ENCODE assay signal across 8 cellular contexts in genomic region chr18:25351773-25352628, GRCh38. TPM values are rescaled to one million over a fixed set of nuclear protein-coding genes. Genes with fewer than 3 reads are reported as not detected.
DNase-seq lines count a peak whose midpoint lies in the region; ATAC-seq and TF ChIP-seq lines count a peak whose summit lies in the region.

Gene ZNF521, minus strand, starts transcription at chr18:25352166. Its CDS starts 1,220 bp downstream, at chr18:25350946.

- H3K27me3 ChIP-seq in Caco-2 (replicated peaks; ENCODE audit: control insufficient read depth, insufficient read depth, low read length) (no peaks in the 10 kb centered on the region), HUES6 (ENCODE audit: control insufficient read depth, insufficient read depth, low read length) (peaks cover 76% of the 10 kb centered on the region), OCI-LY3 (ENCODE audit: low read depth, low read length) (peaks cover 29% of the 10 kb centered on the region), fibroblast of lung (ENCODE audit: control insufficient read depth, insufficient read depth, low read length) (no peaks in the 10 kb centered on the region), muscle layer of colon (ENCODE audit: control insufficient read depth in 1 of 2, insufficient read depth in 2 of 2, low read length in 2 of 2) (peaks cover 0 to 17% of the 10 kb centered on the region in 2 donors), stomach (peaks cover 0 to 69% (median 31%) of the 10 kb centered on the region in 3 donors)

- CTCF ChIA-PET in Caco-2 (lab: Charles Lee), result no interaction called here

- H3K4me1 ChIP-seq in Caco-2, result no peaks in the 10 kb centered on the region
- H3K4me1 ChIP-seq in HUES6 (ENCODE audit: control insufficient read depth, insufficient read depth, low read length), result peaks cover 7% of the 10 kb centered on the region
- no peaks in the 10 kb centered on the region for H3K4me1 ChIP-seq in OCI-LY3 (ENCODE audit: low read length)
- H3K4me1 ChIP-seq in fibroblast of lung (ENCODE audit: control insufficient read depth, extremely low read depth, insufficient read depth, low read length), result peaks cover 4% of the 10 kb centered on the region
- no peaks in the 10 kb centered on the region for H3K4me1 ChIP-seq in muscle layer of colon (ENCODE audit: insufficient read depth, low read length)
- peaks cover 18 to 40% (median 23%) of the 10 kb centered on the region in 4 donors for H3K4me1 ChIP-seq in stomach

- H3K9me3 Mint-ChIP-seq in Caco-2 (ENCODE audit: unreplicated experiment), result no peaks in the 10 kb centered on the region

- H3K9ac ChIP-seq in HUES6 (ENCODE audit: low read length), result peak within 1 kb of the TSS; percentile 58
- H3K9ac ChIP-seq in OCI-LY3 (ENCODE audit: low read length), result peak within 1 kb of the TSS; percentile 47
- H3K9ac ChIP-seq in fibroblast of lung (ENCODE audit: insufficient read depth, low read length), result peak within 1 kb of the TSS; percentile 90
- H3K9ac ChIP-seq in muscle layer of colon (ENCODE audit: low read length), result peak within 1 kb of the TSS; percentile 76

- intact Hi-C loops in Caco-2 (cut with micrococcal nuclease; ENCODE audit: unreplicated experiment) (loop anchor here (10.0 kb wide), 1 partner anchor 153 kb away; no protein-coding TSS in a partner anchor), stomach (cut with DNase I; ENCODE audit: low total_unique reads) (no loop called here)

- WGBS in stomach, 5 donors, result 0 to 1% (median 0%) methylated on average over 40 to 91 of the region's 91 CpGs

- H3K36me3 ChIP-seq in Caco-2 (ENCODE audit: control insufficient read depth, insufficient read depth, low read length) (no peaks in the 10 kb centered on the region), HUES6 (ENCODE audit: control insufficient read depth, insufficient read depth, low read length) (no peaks in the 10 kb centered on the region), OCI-LY3 (replicated peaks; ENCODE audit: low read depth, low read length) (no peaks in the 10 kb centered on the region), fibroblast of lung (ENCODE audit: control insufficient read depth, insufficient read depth, low read length) (no peaks in the 10 kb centered on the region), muscle layer of colon (ENCODE audit: insufficient read depth, low read length) (no peaks in the 10 kb centered on the region), stomach (no peaks in the 10 kb centered on the region)

- H3K4me1 Mint-ChIP-seq in Caco-2 (ENCODE audit: low read depth, unreplicated experiment), result no peaks in the 10 kb centered on the region

- H3K4me3 ChIP-seq in Caco-2 (ENCODE audit: low read depth, low read length) (peak within 1 kb of the TSS; percentile 50), HUES6 (ENCODE audit: low read depth, low read length) (peak within 1 kb of the TSS; percentile 81), OCI-LY3 (ENCODE audit: low read length) (peak within 1 kb of the TSS; percentile 82), fibroblast of lung (replicated peaks in 1 of 4; ENCODE audit: control extremely low read depth in 1 of 4, insufficient read depth in 1 of 4, low read depth in 3 of 4, low read length in 4 of 4) (peak within 1 kb of the TSS; percentile 82 to 94 (median 89)), muscle layer of colon (ENCODE audit: low read depth in 1 of 2, low read length in 2 of 2) (peak within 1 kb of the TSS; percentile 61 to 82), stomach (peak within 1 kb of the TSS; percentile 58 to 82 (median 66))

- BruUV-seq in Caco-2 (replicated peaks; lab: Mats Ljungman, UMichigan), result no TSS peak

- H3K27ac ChIP-seq in HUES6 (ENCODE audit: low read depth, low read length) (no peak within 1 kb of the TSS; the same call in 1 of the 2 replicates), OCI-LY3 (ENCODE audit: low read length) (no peak within 1 kb of the TSS), fibroblast of lung (ENCODE audit: insufficient read depth, low read length) (peak within 1 kb of the TSS; percentile 93), muscle layer of colon (ENCODE audit: low read depth, low read length) (peak within 1 kb of the TSS; percentile 72), stomach (peak within 1 kb of the TSS; percentile 71 to 91 (median 90))

- DNase-seq in Caco-2 (peak; percentile 37 to 55), activated gamma-delta T cell (lab: John Stamatoyannopoulos, UW) (peak; percentile 21), fibroblast of lung (ENCODE audit: low read depth in 2 of 2) (peak; percentile 89 to 94), stomach (peak; percentile 70)

- H3K4me2 ChIP-seq in OCI-LY3 (ENCODE audit: low read length), result peak within 1 kb of the TSS; percentile 89
- peak within 1 kb of the TSS; percentile 77 for H3K4me2 ChIP-seq in fibroblast of lung (ENCODE audit: extremely low read depth, insufficient read depth, low read length)

- peak; percentile 70 for ATAC-seq in GM21423 (IDR thresholded peaks at IDR 0.05; ENCODE audit: unreplicated experiment)

- no peak for TF ChIP-seq POLR2A in stomach (IDR thresholded peaks at IDR 0.05)

- no peaks in the 10 kb centered on the region for H3K79me2 ChIP-seq in OCI-LY3 (ENCODE audit: low read length)
- peaks cover 26% of the 10 kb centered on the region for H3K79me2 ChIP-seq in fibroblast of lung (ENCODE audit: control insufficient read depth, insufficient read depth, low read length)

- POLR2A ChIA-PET in Caco-2 (lab: Charles Lee), result no interaction called here

- H3K27me3 Mint-ChIP-seq in Caco-2 (ENCODE audit: insufficient read depth, unreplicated experiment), result peaks cover 4% of the 10 kb centered on the region

- H3K4me3 Mint-ChIP-seq in Caco-2 (ENCODE audit: unreplicated experiment), result peak within 1 kb of the TSS; percentile 66

- TF ChIP-seq EP300 in stomach (IDR thresholded peaks at IDR 0.05), result no peak

- H3K9me3 ChIP-seq in Caco-2 (no peaks in the 10 kb centered on the region), HUES6 (ENCODE audit: control insufficient read depth, insufficient read depth, low read depth, low read length) (no peaks in the 10 kb centered on the region), OCI-LY3 (ENCODE audit: insufficient read depth, low read length) (no peaks in the 10 kb centered on the region), fibroblast of lung (ENCODE audit: control insufficient read depth, insufficient read depth, low read depth, low read length) (no peaks in the 10 kb centered on the region), muscle layer of colon (ENCODE audit: low read length) (no peaks in the 10 kb centered on the region), stomach (peaks cover 0 to 7% (median 0%) of the 10 kb centered on the region in 4 donors)

- TF ChIP-seq CTCF in Caco-2 (IDR thresholded peaks at IDR 0.05; ENCODE audit: insufficient read depth in 1 of 2, low read depth in 1 of 2, low read length in 1 of 2, severe bottlenecking in 1 of 2, unreplicated experiment in 1 of 2) (no peak), OCI-LY3 (IDR thresholded peaks at IDR 0.05; ENCODE audit: low read depth, low read length) (no peak), fibroblast of lung (conservative IDR thresholded peaks at IDR 0.05 in 1 of 2, IDR thresholded peaks at IDR 0.05 in 1 of 2; ENCODE audit: low read depth in 1 of 2, low read length in 2 of 2) (peak; percentile 38 to 43), stomach (IDR thresholded peaks at IDR 0.05) (no peak)

- H3K36me3 Mint-ChIP-seq in Caco-2 (ENCODE audit: insufficient read depth, unreplicated experiment), result no peaks in the 10 kb centered on the region

- no peak within 1 kb of the TSS for H3K27ac Mint-ChIP-seq in Caco-2 (ENCODE audit: unreplicated experiment)

- H4K20me1 ChIP-seq in OCI-LY3 (ENCODE audit: insufficient read depth, low read length), result no peaks in the 10 kb centered on the region
- no peaks in the 10 kb centered on the region for H4K20me1 ChIP-seq in fibroblast of lung (ENCODE audit: control insufficient read depth, extremely low read depth, insufficient read depth, low read length)

- H2AFZ ChIP-seq in OCI-LY3 (ENCODE audit: low read depth, low read length) (peak within 1 kb of the TSS; percentile 72; the same call in 1 of the 2 replicates), fibroblast of lung (ENCODE audit: low read length) (peak within 1 kb of the TSS; percentile 85)

RNA-seq across cellular contexts. Expression of gene ZNF521, which starts in this region (rescaled TPM):
- 0.09 TPM in 1 of 2 replicates, not detected in the other for total RNA-seq in Caco-2 (2022)
- 23.6 and 43.6 TPM in 2 replicates for total RNA-seq in fibroblast of lung
- polyA plus RNA-seq in fibroblast of lung, result 25.2 and 29.6 TPM in 2 replicates
- 12.3 and 14.4 TPM in 2 replicates for polyA plus RNA-seq in fibroblast of lung (2012)
- 13.9 and 14.8 TPM in 2 replicates for polyA minus RNA-seq in fibroblast of lung (ENCODE audit: low replicate concordance)
- 100 to 1,000 TPM in 1 of 5 donors, 10 to 100 TPM in 3, 1 to 10 TPM in 1; 5.7 to 290 (median 40.3) TPM for total RNA-seq in stomach
- polyA plus RNA-seq in stomach, result 1 to 10 TPM in 2 of 3 donors, under 1 TPM in 1; 0.80 to 3.2 (median 2.2) TPM

Comparison
In these comparisons a context has a peak if more than half of its experiments do, and no peak if none do; other contexts are left out.
1. Peak in DNase-seq and H3K4me3 ChIP-seq in Caco-2; RNA of the gene not detected or under 1 TPM.
2. DNase-seq: peak in every context shown above with its lines; median percentile 92 in fibroblast of lung; 70 in stomach; 46 in Caco-2; 21 in activated gamma-delta T cell.
3. CTCF ChIP-seq: peak in fibroblast of lung (2 of 2); none in Caco-2 (0 of 2), OCI-LY3 (single experiment) and stomach (0 of 7).
4. H3K27ac ChIP-seq: peak in fibroblast of lung (single experiment), muscle layer of colon (single experiment) and stomach (5 of 5); none in HUES6 (single experiment) and OCI-LY3 (single experiment).
5. Peak in every context shown above with its lines, with median percentiles within 50 percentile points of each other: H3K4me3 ChIP-seq and H3K9ac ChIP-seq.